ENCODE assay signal across 24 cellular contexts in the genomic region with DNA sequence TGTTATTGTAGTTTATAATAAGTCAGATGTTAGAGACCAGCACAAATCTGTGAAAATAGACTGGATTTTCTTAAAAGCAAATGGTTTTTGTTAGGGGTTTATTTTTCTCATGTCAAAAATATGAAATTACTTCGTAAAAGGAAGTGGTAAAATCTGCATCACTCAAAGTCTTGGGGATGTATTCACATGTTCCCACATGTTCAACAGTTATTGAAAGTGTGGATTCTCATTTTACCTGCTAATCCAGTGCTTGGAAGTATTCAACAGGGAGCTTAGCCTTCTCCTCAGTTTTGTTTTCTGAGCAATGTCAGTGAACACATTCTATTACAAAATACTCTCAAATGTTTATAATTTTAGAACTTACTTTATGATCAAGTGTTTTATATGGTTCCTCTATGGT.
DNase-seq lines count a peak whose midpoint lies in the region; ATAC-seq and TF ChIP-seq lines count a peak whose summit lies in the region.
"Had no signal": no experiment of that assay in that cellular context is flagged by ENCODE, and none has a peak within 500 bp of the region (broad histone marks: within the 10 kb centered on the region; RNA-seq: fewer than 3 reads in every experiment).

No MANE protein-coding gene starts in this region.

- intact Hi-C loops in esophagus squamous epithelium (cut with DNase I): no loop called here

- ATAC-seq in GM21717 (IDR thresholded peaks at IDR 0.05; ENCODE audit: unreplicated experiment) (no peak), GM19035 (IDR thresholded peaks at IDR 0.05; ENCODE audit: unreplicated experiment) (no peak), left lobe of liver (no peak)
- ATAC-seq: A549, GM12878 had no signal

- H3K36me3 ChIP-seq in esophagus squamous epithelium: no peaks in the 10 kb centered on the region
- H3K36me3 ChIP-seq: BE2C; BLaER1 treated with 17β-estradiol and CSF1 and Interleukin-3, amounts not matched to agents 10 nM and 100 nM; HAP-1 had no signal

- H3K4me3 ChIP-seq in epithelial cell of esophagus (ENCODE audit: low read length) (no peak overlapping the region), esophagus squamous epithelium (no peak overlapping the region)
- H3K4me3 ChIP-seq: A549; BLaER1 treated with 17β-estradiol and CSF1 and Interleukin-3, amounts not matched to agents 10 nM and 100 nM; GM12878; HAP-1 had no signal

- TF ChIP-seq CTCF in RWPE1 (conservative IDR thresholded peaks at IDR 0.05; ENCODE audit: low read depth) (no peak), epithelial cell of esophagus (IDR thresholded peaks at IDR 0.05; ENCODE audit: insufficient read depth, low read depth, low read length, missing control alignments) (no peak), esophagus squamous epithelium (IDR thresholded peaks at IDR 0.05) (no peak)

- no peaks in the 10 kb centered on the region for H3K9me3 ChIP-seq in esophagus squamous epithelium
- H3K9me3 ChIP-seq: A549; BE2C; BLaER1 treated with 17β-estradiol and CSF1 and Interleukin-3, amounts not matched to agents 10 nM and 100 nM; HAP-1 had no signal

- TF ChIP-seq POLR2A in esophagus squamous epithelium (IDR thresholded peaks at IDR 0.05): no peak

- WGBS in esophagus squamous epithelium, 2 donors: 6 to 7% methylated on average over 1 of the region's 1 CpG

- no peaks in the 10 kb centered on the region for H3K27me3 ChIP-seq in esophagus squamous epithelium
- H3K27me3 ChIP-seq: BLaER1 treated with 17β-estradiol and CSF1 and Interleukin-3, amounts not matched to agents 10 nM and 100 nM had no signal

- H3K4me1 ChIP-seq in esophagus squamous epithelium: peaks cover 0 to 49% (median 4%) of the 10 kb centered on the region in 3 donors
- H3K4me1 ChIP-seq: A549; BE2C; BLaER1 treated with 17β-estradiol and CSF1 and Interleukin-3, amounts not matched to agents 10 nM and 100 nM; HAP-1 had no signal

- POLR2A ChIA-PET in RWPE1 (lab: Yijun Ruan, JAX; ENCODE audit: low non-redundant PET): no interaction called here

- CTCF ChIA-PET in RWPE1 (lab: Yijun Ruan, JAX): no interaction called here

- DNase-seq in HPDE6-E6E7 (ENCODE audit: extremely low spot score) (peak; percentile 13), RWPE1 (ENCODE audit: low spot score) (peak; percentile 16), epithelial cell of esophagus (ENCODE audit: low read depth) (peak; percentile 80), esophagus squamous epithelium (lab: John Stamatoyannopoulos, UW) (no peak), NCI-H146 treated with DMSO at 0.1 percent for 48 hours (lab: John Stamatoyannopoulos, UW; ENCODE audit: unreplicated experiment) (no peak), left lobe of liver (ENCODE audit: low spot score) (no peak)
- DNase-seq: 8988T; ACHN; AML-193; BE2C; CD4-positive, alpha-beta T cell; CD8-positive, alpha-beta memory T cell; DMS 273 treated with DMSO at 0.1 percent for 48 hours; DMS79; EL; GDM1; GOT3; HFFc6 had no signal

- H3K27ac ChIP-seq in RWPE1 (no peak overlapping the region), esophagus squamous epithelium (peak overlapping the region in 3 of 4 donors; percentile 31 to 65 (median 53))
- H3K27ac ChIP-seq: A549; BLaER1 treated with 17β-estradiol and CSF1 and Interleukin-3, amounts not matched to agents 10 nM and 100 nM had no signal

Comparison
In these comparisons a context has a peak if more than half of its experiments do, and no peak if none do; other contexts are left out.
1. DNase-seq: peak in HPDE6-E6E7 (single experiment), RWPE1 (single experiment) and epithelial cell of esophagus (single experiment); none in esophagus squamous epithelium (single experiment), NCI-H146 treated with DMSO at 0.1 percent for 48 hours (single experiment) and left lobe of liver (single experiment).